In genomic region chr11:46238967-46239800, GRCh38 we compare ENCODE assay signal across 8 cellular contexts.
A peak's percentile ranks its signal among the peaks of the same experiment; 100 is the strongest.
DNase-seq lines count a peak whose midpoint lies in the region; ATAC-seq and TF ChIP-seq lines count a peak whose summit lies in the region.

No MANE protein-coding gene starts in this region.

- H3K4me3 ChIP-seq in GM12865 (ENCODE audit: low read depth, low read length) (peak overlapping the region; percentile 31), retinal pigment epithelial cell (ENCODE audit: low read length) (peak overlapping the region; percentile 41)

- ATAC-seq in HG02610 (IDR thresholded peaks at IDR 0.05; ENCODE audit: unreplicated experiment) = peak; percentile 74

- TF ChIP-seq CTCF in GM12865 (IDR thresholded peaks at IDR 0.05; ENCODE audit: insufficient read depth, low read depth, low read length, missing control alignments) (peak; percentile 99), retinal pigment epithelial cell (conservative IDR thresholded peaks at IDR 0.05; ENCODE audit: low read depth, low read length) (peak; percentile 83)

- DNase-seq in GM12865 (ENCODE audit: low read depth) = peak; percentile 84
- peak; percentile 62 for DNase-seq in NCI-H146 (lab: John Stamatoyannopoulos, UW)
- DNase-seq in T1000 (lab: John Stamatoyannopoulos, UW) = peak; percentile 83
- DNase-seq in astrocyte of the hippocampus (ENCODE audit: low read depth, low spot score) = peak; percentile 96
- DNase-seq in hippocampal formation (lab: John Stamatoyannopoulos, UW) = peak; percentile 67 to 77
- no peak for DNase-seq in retinal pigment epithelial cell (ENCODE audit: low read depth)
- DNase-seq in cortex of kidney (lab: John Stamatoyannopoulos, UW) = no peak

Comparison
In these comparisons a context has a peak if more than half of its experiments do, and no peak if none do; other contexts are left out.
1. DNase-seq: peak in GM12865 (single experiment), NCI-H146 (single experiment), T1000 (single experiment), astrocyte of the hippocampus (single experiment) and hippocampal formation (2 of 2); none in retinal pigment epithelial cell (single experiment) and cortex of kidney (single experiment).